ENCODE assay signal across 20 cellular contexts in genomic region chr4:28774344-28774743, GRCh38.
"Had no signal": no experiment of that assay in that cellular context is flagged by ENCODE, and none has a peak within 500 bp of the region (broad histone marks: within the 10 kb centered on the region; RNA-seq: fewer than 3 reads in every experiment).

No MANE protein-coding gene starts in this region.

- H3K27ac ChIP-seq: coronary artery, lower lobe of right lung, neutrophil, psoas muscle, stomach, thoracic aorta had no signal

- H3K27ac Mint-ChIP-seq: endodermal cell, memory B cell, naive B cell, nephron progenitor cell had no signal

- H3K4me3 ChIP-seq: coronary artery, lower lobe of right lung, psoas muscle, stomach, thoracic aorta had no signal

- H3K9me3 Mint-ChIP-seq: endodermal cell, naive B cell, nephron progenitor cell had no signal

- H3K36me3 Mint-ChIP-seq: memory B cell, naive B cell had no signal

- H3K36me3 ChIP-seq: lower lobe of right lung, neutrophil, stomach, thoracic aorta had no signal

- H3K9me3 ChIP-seq: lower lobe of right lung, neutrophil, psoas muscle, stomach, thoracic aorta had no signal

- FAIRE-seq: frontal cortex had no signal

- H3K27me3 ChIP-seq: neutrophil, stomach had no signal

- ATAC-seq: left lobe of liver, lower lobe of right lung, psoas muscle, sciatic nerve had no signal

- H3K4me1 ChIP-seq: lower lobe of right lung, psoas muscle, stomach had no signal

- H3K4me3 Mint-ChIP-seq: endodermal cell, memory B cell, naive B cell, nephron progenitor cell had no signal

- H3K4me1 Mint-ChIP-seq: memory B cell, naive B cell, nephron progenitor cell had no signal

- H3K27me3 Mint-ChIP-seq: memory B cell, naive B cell had no signal

- DNase-seq: effector CD4-positive, alpha-beta T cell; endodermal cell; islet precursor cell; lower lobe of right lung; naive B cell; nephron progenitor cell; psoas muscle; retina; stimulated activated CD4-positive, alpha-beta T cell treated with anti-CD3 and anti-CD28 coated beads, Interleukin-2, amount 100 ng/mL, for 24 hours; stimulated activated naive CD4-positive, alpha-beta T cell; stomach; substantia nigra; trophoblast cell had no signal
